9 cellular contexts compared by ENCODE assay signal in genomic region chr3:101466465-101467309, GRCh38. TPM values are rescaled to one million over a fixed set of nuclear protein-coding genes. Genes with fewer than 3 reads are reported as not detected.
DNase-seq lines count a peak whose midpoint lies in the region; ATAC-seq and TF ChIP-seq lines count a peak whose summit lies in the region.
"Had no signal": no experiment of that assay in that cellular context is flagged by ENCODE, and none has a peak within 500 bp of the region (broad histone marks: within the 10 kb centered on the region; RNA-seq: fewer than 3 reads in every experiment).

No MANE protein-coding gene starts in this region.

- H3K27me3 Mint-ChIP-seq in CD14-positive monocyte (ENCODE audit: low read depth in 3 of 3) = peaks cover 0 to 1% (median 0%) of the 10 kb centered on the region in 3 donors

- H3K27me3 ChIP-seq in right cardiac atrium (ENCODE audit: control insufficient read depth, insufficient read depth) = no peaks in the 10 kb centered on the region
- H3K27me3 ChIP-seq in smooth muscle cell (ENCODE audit: low read depth) = no peaks in the 10 kb centered on the region
- H3K27me3 ChIP-seq: BLaER1 had no signal

- peaks cover 8% of the 10 kb centered on the region for H3F3A ChIP-seq in smooth muscle cell (ENCODE audit: low read depth)

- peaks cover 8% of the 10 kb centered on the region for H3K4me1 Mint-ChIP-seq in CD14-positive monocyte

- H3K27ac ChIP-seq in right cardiac atrium (ENCODE audit: low read length) (peak overlapping the region; percentile 34), smooth muscle cell (ENCODE audit: low read depth) (peak overlapping the region; percentile 48)
- H3K27ac ChIP-seq: BLaER1 had no signal

- H3K9me3 ChIP-seq in right cardiac atrium (ENCODE audit: control insufficient read depth, low read length) (no peaks in the 10 kb centered on the region), smooth muscle cell (replicated peaks; ENCODE audit: low read depth) (no peaks in the 10 kb centered on the region)

- no peaks in the 10 kb centered on the region for H3K36me3 ChIP-seq in smooth muscle cell (ENCODE audit: low read depth)

- WGBS in right cardiac atrium = 63% methylated on average over 17 of the region's 17 CpGs
- 15% methylated on average over 17 of the region's 17 CpGs for WGBS in smooth muscle cell (ENCODE audit: low lambda C conversion rate)

- H3K79me2 ChIP-seq in smooth muscle cell (ENCODE audit: low read depth) = peaks cover 49% of the 10 kb centered on the region

- peak overlapping the region in 2 of 7 donors; percentile 22 to 46 for H3K27ac Mint-ChIP-seq in CD14-positive monocyte

- peaks cover 14 to 15% of the 10 kb centered on the region in 2 donors for H3K36me3 Mint-ChIP-seq in CD14-positive monocyte

- no peak for ATAC-seq in right cardiac atrium
- ATAC-seq in GM21390 (IDR thresholded peaks at IDR 0.05; ENCODE audit: unreplicated experiment) = no peak

- H3K4me3 ChIP-seq in right cardiac atrium (ENCODE audit: low read length) (no peak overlapping the region), smooth muscle cell (peak overlapping the region; percentile 55)
- H3K4me3 ChIP-seq: BLaER1 had no signal

- intact Hi-C loops in right cardiac atrium (cut with DNase I) = no loop called here
- intact Hi-C loops in CD14-positive monocyte (cut with micrococcal nuclease) = no loop called here

- H4K20me1 ChIP-seq in smooth muscle cell (ENCODE audit: low read depth) = no peaks in the 10 kb centered on the region

- peaks cover 3 to 13% (median 9%) of the 10 kb centered on the region in 7 donors for H3K9me3 Mint-ChIP-seq in CD14-positive monocyte

- H3K4me1 ChIP-seq in right cardiac atrium (ENCODE audit: control insufficient read depth, insufficient read depth, low read length) (peaks cover 2% of the 10 kb centered on the region), smooth muscle cell (ENCODE audit: low read depth) (peaks cover 14% of the 10 kb centered on the region)
- H3K4me1 ChIP-seq: BLaER1 had no signal

- DNase-seq in activated CD8-positive, alpha-beta memory T cell treated with anti-CD3 and anti-CD28 coated beads for 24 hours = peak; percentile 84
- DNase-seq in activated CD8-positive, alpha-beta memory T cell treated with anti-CD3 and anti-CD28 coated beads, Interleukin-2, amount 50 U/mL, for 48 hours = no peak
- DNase-seq in activated CD8-positive, alpha-beta memory T cell treated with anti-CD3 and anti-CD28 coated beads, Interleukin-2, amount 50 U/mL, for 1 hour (ENCODE audit: extremely low read depth) = peak; percentile 14
- peak in 1 of 3 donors; percentile 52 for DNase-seq in right cardiac atrium
- DNase-seq in smooth muscle cell (lab: John Stamatoyannopoulos, UW; ENCODE audit: unreplicated experiment) = no peak
- DNase-seq in CD14-positive monocyte (ENCODE audit: low spot score) = no peak
- DNase-seq in NCI-H774 (lab: John Stamatoyannopoulos, UW) = no peak

- peak overlapping the region in 1 of 2 donors; percentile 24 for H3K4me3 Mint-ChIP-seq in CD14-positive monocyte

- peak overlapping the region; percentile 86 for H3K4me2 ChIP-seq in smooth muscle cell
- H3K4me2 ChIP-seq: BLaER1 had no signal

- no peak for TF ChIP-seq CTCF in smooth muscle cell (IDR thresholded peaks at IDR 0.05; ENCODE audit: borderline replicate concordance, insufficient read depth, poor library complexity, severe bottlenecking)
- no peak for TF ChIP-seq CTCF in CD14-positive monocyte (IDR thresholded peaks at IDR 0.05)

- H2AFZ ChIP-seq in smooth muscle cell (ENCODE audit: low read depth) = peak overlapping the region; percentile 84

- peak overlapping the region; percentile 41 for H3K9ac ChIP-seq in smooth muscle cell (ENCODE audit: low read depth)
- H3K9ac ChIP-seq: BLaER1 had no signal

RNA-seq across cellular contexts. Expression of gene SENP7, which starts 46.3 kb away (rescaled TPM):
- total RNA-seq in right cardiac atrium (10 to 100 TPM; 10.8 to 12.1 (median 11.6) TPM), smooth muscle cell (37.1 and 46.4 TPM in 2 replicates)
- polyA plus RNA-seq in right cardiac atrium (6.0 TPM), smooth muscle cell (6.6 and 8.7 TPM in 2 replicates), CD14-positive monocyte (1 to 10 TPM; 1.6 to 3.8 TPM)

Comparison
In these comparisons a context has a peak if more than half of its experiments do, and no peak if none do; other contexts are left out.
1. DNase-seq: peak in activated CD8-positive, alpha-beta memory T cell treated with anti-CD3 and anti-CD28 coated beads for 24 hours (single experiment) and activated CD8-positive, alpha-beta memory T cell treated with anti-CD3 and anti-CD28 coated beads, Interleukin-2, amount 50 U/mL, for 1 hour (single experiment); none in activated CD8-positive, alpha-beta memory T cell treated with anti-CD3 and anti-CD28 coated beads, Interleukin-2, amount 50 U/mL, for 48 hours (single experiment), smooth muscle cell (single experiment), CD14-positive monocyte (single experiment) and NCI-H774 (single experiment).